In the genomic region with DNA sequence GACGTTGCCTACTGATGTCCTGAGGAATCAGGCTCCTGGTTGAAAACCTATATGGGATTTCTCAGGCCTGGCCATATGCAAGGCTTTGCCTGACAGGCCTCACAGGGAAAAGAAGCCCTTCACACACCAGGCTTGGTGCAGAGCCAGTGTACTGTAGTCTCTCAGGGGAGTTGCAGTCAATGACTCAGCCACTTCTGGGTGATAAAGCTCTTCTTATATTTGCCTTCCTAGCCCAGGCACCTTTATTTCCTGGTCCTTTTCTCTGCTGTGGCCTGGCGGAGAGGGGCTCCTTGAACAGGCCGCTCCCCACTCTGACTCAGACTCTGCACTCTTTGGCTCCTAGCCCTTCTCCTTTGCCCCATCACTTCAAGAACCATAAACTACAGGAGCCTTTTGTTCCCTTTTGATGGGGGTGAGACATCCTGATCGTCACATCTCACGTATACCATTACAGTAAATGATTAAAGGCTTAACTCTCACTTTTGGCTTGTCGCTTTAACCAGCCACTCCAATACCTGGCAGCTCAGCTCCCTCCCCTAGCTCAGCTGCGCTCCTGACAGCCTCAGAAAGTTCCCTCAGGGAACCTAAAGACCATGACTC, we compare ENCODE assay signal across 8 cellular contexts.
A peak's percentile ranks its signal among the peaks of the same experiment; 100 is the strongest.
DNase-seq lines count a peak whose midpoint lies in the region; ATAC-seq, FAIRE-seq and TF ChIP-seq lines count a peak whose summit lies in the region.

No MANE protein-coding gene starts in this region.

- peak; percentile 81 for ATAC-seq in HG03196 (IDR thresholded peaks at IDR 0.05; ENCODE audit: unreplicated experiment)

- TF ChIP-seq CTCF in foreskin fibroblast (IDR thresholded peaks at IDR 0.05; ENCODE audit: low read depth, low read length): no peak

- H3K4me3 Mint-ChIP-seq in activated T-cell treated with anti-CD3 and anti-CD28 coated beads, Interleukin-2, amount 50 U/mL, for 24 hours: no peak overlapping the region

- H3K4me1 Mint-ChIP-seq in activated T-cell treated with anti-CD3 and anti-CD28 coated beads, Interleukin-2, amount 50 U/mL, for 24 hours (ENCODE audit: low read depth): peaks cover 8% of the 10 kb centered on the region

- no peaks in the 10 kb centered on the region for H3K27me3 Mint-ChIP-seq in activated T-cell treated with anti-CD3 and anti-CD28 coated beads, Interleukin-2, amount 50 U/mL, for 24 hours

- no peak overlapping the region for H3K27ac Mint-ChIP-seq in activated T-cell treated with anti-CD3 and anti-CD28 coated beads, Interleukin-2, amount 50 U/mL, for 24 hours

- DNase-seq in DMS 273 treated with DMSO at 0.1 percent for 48 hours (lab: John Stamatoyannopoulos, UW) (peak; percentile 45), RCC 7860 (ENCODE audit: low spot score) (peak; percentile 99), foreskin fibroblast (peak; percentile 71 to 81), skeletal muscle cell (ENCODE audit: low read depth) (peak; percentile 89), GM19238 (ENCODE audit: insufficient read length, low spot score) (no peak)
- DNase-seq in stimulated activated naive CD4-positive, alpha-beta T cell treated with Interleukin-2 at 50 U/mL for 16 hours (lab: John Stamatoyannopoulos, UW): no peak
- DNase-seq in activated T-cell treated with anti-CD3 and anti-CD28 coated beads, Interleukin-2, amount 50 U/mL, for 24 hours: no peak

- H3K36me3 Mint-ChIP-seq in activated T-cell treated with anti-CD3 and anti-CD28 coated beads, Interleukin-2, amount 50 U/mL, for 24 hours (ENCODE audit: low read depth): peaks cover 10% of the 10 kb centered on the region

- H3K4me3 ChIP-seq in foreskin fibroblast (ENCODE audit: low read depth in 1 of 2, low read length in 2 of 2) (no peak overlapping the region), skeletal muscle cell (ENCODE audit: low read depth, low read length) (no peak overlapping the region)

- FAIRE-seq in RCC 7860 (lab: Jason Lieb, UNC): peak; percentile 98

- peaks cover 2% of the 10 kb centered on the region for H3K9me3 Mint-ChIP-seq in activated T-cell treated with anti-CD3 and anti-CD28 coated beads, Interleukin-2, amount 50 U/mL, for 24 hours

Comparison
In these comparisons a context has a peak if more than half of its experiments do, and no peak if none do; other contexts are left out.
1. DNase-seq: peak in DMS 273 treated with DMSO at 0.1 percent for 48 hours (single experiment), RCC 7860 (single experiment), foreskin fibroblast (2 of 2) and skeletal muscle cell (single experiment); none in GM19238 (single experiment), stimulated activated naive CD4-positive, alpha-beta T cell treated with Interleukin-2 at 50 U/mL for 16 hours (single experiment) and activated T-cell treated with anti-CD3 and anti-CD28 coated beads, Interleukin-2, amount 50 U/mL, for 24 hours (single experiment).